Comparison of ENCODE assay signal across 18 cellular contexts in genomic region chr5:68395844-68396523, GRCh38.
DNase-seq lines count a peak whose midpoint lies in the region; ATAC-seq, FAIRE-seq and TF ChIP-seq lines count a peak whose summit lies in the region.
"Had no signal": no experiment of that assay in that cellular context is flagged by ENCODE, and none has a peak within 500 bp of the region (broad histone marks: within the 10 kb centered on the region; RNA-seq: fewer than 3 reads in every experiment).

No MANE protein-coding gene starts in this region.

- no peak overlapping the region for H3K9ac ChIP-seq in K562 (ENCODE audit: insufficient read depth in 1 of 2, low read depth in 2 of 2, low read length in 2 of 2)

- H3K4me2 ChIP-seq in A549 (peak overlapping the region; percentile 69), K562 (ENCODE audit: insufficient read depth, low read length) (no peak overlapping the region)

- H3K36me3 Mint-ChIP-seq in activated naive CD4-positive, alpha-beta T cell treated with anti-CD3 and anti-CD28 coated beads, Interleukin-2, amount 50 U/mL, for 72 hours, result peaks cover 0 to 4% of the 10 kb centered on the region in 2 donors

- ATAC-seq in A549, result peak in 1 of 2 experiments; percentile 25; a peak in 1 of 6 replicates
- peak; percentile 32; the same call in 1 of the 3 replicates for ATAC-seq in K562
- peak; percentile 90 for ATAC-seq in mucosa of descending colon
- ATAC-seq in HG02623 (IDR thresholded peaks at IDR 0.05; ENCODE audit: unreplicated experiment), result no peak
- ATAC-seq in activated naive CD4-positive, alpha-beta T cell treated with anti-CD3 and anti-CD28 coated beads, Interleukin-2, amount 50 U/mL, for 72 hours, result no peak
- ATAC-seq: activated CD4-positive, alpha-beta T cell treated with anti-CD3 and anti-CD28 coated beads for 36 hours; stimulated activated naive CD8-positive, alpha-beta T cell treated with anti-CD3 and anti-CD28 coated beads, Interleukin-15, amount 100 ng/mL, for 72 hours had no signal

- in situ Hi-C loops in K562 (cut with MboI), result no loop called here

- no peaks in the 10 kb centered on the region for H3K36me3 ChIP-seq in K562 (ENCODE audit: control insufficient read depth, insufficient read depth, low read length)
- H3K36me3 ChIP-seq in mucosa of descending colon (ENCODE audit: low read depth), result no peaks in the 10 kb centered on the region
- no peaks in the 10 kb centered on the region for H3K36me3 ChIP-seq in testis (ENCODE audit: low read depth, missing control alignments)
- H3K36me3 ChIP-seq: esophagus muscularis mucosa had no signal

- CTCF ChIA-PET in A549 (lab: Yijun Ruan, JAX) (interaction anchor here (0.7 kb wide), 1 partner anchor 80 kb away, joined by 3 read pairs; no protein-coding TSS in a partner anchor), K562 (lab: Yijun Ruan, JAX; ENCODE audit: low intra/inter-chr PET ratio) (no interaction called here)

- no peaks in the 10 kb centered on the region for H3K9me1 ChIP-seq in K562 (ENCODE audit: control insufficient read depth, insufficient read depth, low read length)

- 48% methylated on average over 2 of the region's 2 CpGs for WGBS in A549 (ENCODE audit: missing lambda C conversion rate)
- WGBS in K562 (ENCODE audit: insufficient coverage, low coverage, missing lambda C conversion rate), result 33% methylated on average over 2 of the region's 2 CpGs
- 70 to 79% methylated on average over 2 of the region's 2 CpGs for WGBS in testis, 2 donors

- no TSS peak for BruUV-seq in K562 (replicated peaks; lab: Mats Ljungman, UMichigan)

- no peaks in the 10 kb centered on the region for H3K27me3 ChIP-seq in K562 (ENCODE audit: control insufficient read depth in 2 of 2, insufficient read depth in 2 of 2, low read length in 2 of 2)
- H3K27me3 ChIP-seq in testis, result no peaks in the 10 kb centered on the region
- H3K27me3 ChIP-seq: esophagus muscularis mucosa had no signal

- H4K20me1 ChIP-seq in K562 (replicated peaks; ENCODE audit: control insufficient read depth, insufficient read depth, low read length), result no peaks in the 10 kb centered on the region

- TF ChIP-seq EP300 in A549 (IDR thresholded peaks at IDR 0.05) (no peak), K562 (IDR thresholded peaks at IDR 0.05; ENCODE audit: low read length) (no peak)

- H3K4me3 ChIP-seq in A549, result no peak overlapping the region
- H3K4me3 ChIP-seq in K562, result no peak overlapping the region
- H3K4me3 ChIP-seq in mucosa of descending colon, result no peak overlapping the region
- no peak overlapping the region for H3K4me3 ChIP-seq in testis
- H3K4me3 ChIP-seq: esophagus muscularis mucosa had no signal

- DNase-seq in A549 (ENCODE audit: low read depth in 1 of 2, low spot score in 1 of 2) (peak in 1 of 2 experiments; percentile 20), HT-29 (ENCODE audit: low spot score) (peak; percentile 82), K562 (ENCODE audit: extremely low read depth in 1 of 4, low spot score in 3 of 4) (no peak), mucosa of descending colon (peak in 2 of 3 donors; percentile 53 to 76), testis (no peak), RPMI8226 (no peak)
- DNase-seq in activated naive CD4-positive, alpha-beta T cell treated with anti-CD3 and anti-CD28 coated beads, Interleukin-2, amount 50 U/mL, for 72 hours (ENCODE audit: low spot score in 2 of 2), result no peak
- DNase-seq: activated CD4-positive, alpha-beta T cell treated with anti-CD3 and anti-CD28 coated beads for 36 hours; activated naive CD4-positive, alpha-beta T cell treated with anti-CD3 and anti-CD28 coated beads for 36 hours; Karpas-422; posterior cingulate gyrus; stimulated activated naive CD8-positive, alpha-beta T cell treated with anti-CD3 and anti-CD28 coated beads, Interleukin-15, amount 100 ng/mL, for 72 hours had no signal

- no peak for TF ChIP-seq POLR2A in A549 (IDR thresholded peaks at IDR 0.05; ENCODE audit: low read length)
- TF ChIP-seq POLR2A in K562 (conservative IDR thresholded peaks at IDR 0.05), result no peak
- TF ChIP-seq POLR2A in testis (IDR thresholded peaks at IDR 0.05), result no peak

- H3K9me3 ChIP-seq in A549, result peaks cover 20% of the 10 kb centered on the region; the same call in 1 of the 3 replicates
- no peaks in the 10 kb centered on the region for H3K9me3 ChIP-seq in K562 (replicated peaks; ENCODE audit: control insufficient read depth, insufficient read depth, low read depth, low read length)
- no peaks in the 10 kb centered on the region for H3K9me3 ChIP-seq in mucosa of descending colon
- no peaks in the 10 kb centered on the region for H3K9me3 ChIP-seq in testis

- peak overlapping the region; percentile 68 to 73 for H3K27ac ChIP-seq in A549
- H3K27ac ChIP-seq in K562 (ENCODE audit: extremely low read depth, low read depth, low read length), result no peak overlapping the region
- no peak overlapping the region for H3K27ac ChIP-seq in testis
- H3K27ac ChIP-seq: esophagus muscularis mucosa had no signal

- peak overlapping the region; percentile 29; the same call in 1 of the 2 replicates for H2AFZ ChIP-seq in K562 (ENCODE audit: low read depth, low read length)

- FAIRE-seq in A549 (lab: Jason Lieb, UNC) (no peak), K562 (lab: Jason Lieb, UNC) (no peak)
- FAIRE-seq: D721Med, keratinocyte had no signal

- peaks cover 0 to 24% of the 10 kb centered on the region in 2 donors for H3K9me3 Mint-ChIP-seq in activated naive CD4-positive, alpha-beta T cell treated with anti-CD3 and anti-CD28 coated beads, Interleukin-2, amount 50 U/mL, for 72 hours

- intact Hi-C loops in K562 (cut with micrococcal nuclease) (no loop called here), mucosa of descending colon (cut with DNase I, micrococcal nuclease) (no loop called here), testis (cut with DNase I; ENCODE audit: low total_unique reads) (no loop called here)

- H3K79me2 ChIP-seq in K562 (ENCODE audit: control insufficient read depth, insufficient read depth, low read length), result no peaks in the 10 kb centered on the region

- POLR2A ChIA-PET in A549 (lab: Yijun Ruan, JAX), result no interaction called here
- POLR2A ChIA-PET in K562 (lab: Yijun Ruan, JAX), result interaction anchor here (1.1 to 1.2 kb wide), 3 partner anchors 9 to 15 kb away, joined by 4 to 6 read pairs (median 4); no protein-coding TSS in a partner anchor

- no peak overlapping the region for H3K27ac Mint-ChIP-seq in activated naive CD4-positive, alpha-beta T cell treated with anti-CD3 and anti-CD28 coated beads, Interleukin-2, amount 50 U/mL, for 72 hours
- H3K27ac Mint-ChIP-seq: activated CD4-positive, alpha-beta T cell treated with anti-CD3 and anti-CD28 coated beads for 36 hours; activated naive CD4-positive, alpha-beta T cell treated with anti-CD3 and anti-CD28 coated beads for 36 hours; dendritic cell treated with granulocyte-macrophage colony-stimulating factor and Interleukin-4, amounts not matched to agents 40 ng/mL and 50 ng/mL, for 4 days; T-helper 2 cell treated with Interferon-gamma antibody and Interleukin-4, amounts not matched to agents 5 μg/mL and 100 μg/mL, for 36 hours had no signal

- TF ChIP-seq CTCF in A549 (IDR thresholded peaks at IDR 0.05), result no peak
- no peak for TF ChIP-seq CTCF in K562 (IDR thresholded peaks at IDR 0.05 in 2 of 3, conservative IDR thresholded peaks at IDR 0.05 in 1 of 3; ENCODE audit: insufficient read depth in 2 of 3, low read depth in 1 of 3, low read length in 3 of 3)
- TF ChIP-seq CTCF in mucosa of descending colon (IDR thresholded peaks at IDR 0.05), result no peak
- TF ChIP-seq CTCF in testis (IDR thresholded peaks at IDR 0.05), result no peak

- peaks cover 19% of the 10 kb centered on the region for H3K4me1 ChIP-seq in A549
- peaks cover 0 to 5% of the 10 kb centered on the region in 2 experiments; a peak in 3 of 5 replicates for H3K4me1 ChIP-seq in K562 (replicated peaks in 1 of 2; ENCODE audit: control insufficient read depth in 2 of 2, insufficient read depth in 2 of 2, low read length in 2 of 2)
- no peaks in the 10 kb centered on the region for H3K4me1 ChIP-seq in mucosa of descending colon (ENCODE audit: low read depth)
- no peaks in the 10 kb centered on the region for H3K4me1 ChIP-seq in testis
- H3K4me1 ChIP-seq: esophagus muscularis mucosa had no signal

- TF ChIP-seq RAD21 in A549 (conservative IDR thresholded peaks at IDR 0.05 in 1 of 2, IDR thresholded peaks at IDR 0.05 in 1 of 2) (no peak), K562 (CRISPR knock-in tag; conservative IDR thresholded peaks at IDR 0.05 in 1 of 2, IDR thresholded peaks at IDR 0.05 in 1 of 2) (no peak)

TF ChIP-seq in A549, 52 proteins besides CTCF, POLR2A, EP300 and RAD21 (continues in another document):
- TF ChIP-seq ATOH8 (CRISPR knock-in tag; IDR thresholded peaks at IDR 0.05; ENCODE audit: low read depth), result no peak

TF ChIP-seq in K562, 482 proteins besides CTCF, POLR2A, EP300 and RAD21:
- TF ChIP-seq L3MBTL2 (IDR thresholded peaks at IDR 0.05), result no peak
- no peak for TF ChIP-seq VEZF1 (CRISPR knock-in tag; IDR thresholded peaks at IDR 0.05)
- TF ChIP-seq ZNF444 (CRISPR knock-in tag; IDR thresholded peaks at IDR 0.05), result no peak
- TF ChIP-seq SIX5 (IDR thresholded peaks at IDR 0.05; ENCODE audit: borderline replicate concordance in 1 of 2, insufficient read depth in 1 of 2, low read depth in 1 of 2, low read length in 2 of 2), result no peak
- TF ChIP-seq ZNF785 (CRISPR knock-in tag; IDR thresholded peaks at IDR 0.05), result no peak
- TF ChIP-seq ZKSCAN8 (CRISPR knock-in tag; IDR thresholded peaks at IDR 0.05), result no peak
- TF ChIP-seq ZNF717 (CRISPR knock-in tag; IDR thresholded peaks at IDR 0.05), result no peak
- no peak for TF ChIP-seq CBX5 (IDR thresholded peaks at IDR 0.05; ENCODE audit: borderline replicate concordance, low read depth)
- TF ChIP-seq ZNF224 (CRISPR knock-in tag; IDR thresholded peaks at IDR 0.05), result no peak
- no peak for TF ChIP-seq SETDB1 (IDR thresholded peaks at IDR 0.05; ENCODE audit: low read length)
- TF ChIP-seq HMG20B (CRISPR knock-in tag; IDR thresholded peaks at IDR 0.05), result no peak
TF ChIP-seq in K562: peak in this region for 0.

Comparison
In these comparisons a context has a peak if more than half of its experiments do, and no peak if none do; other contexts are left out.
1. ATAC-seq: peak in K562 (single experiment) and mucosa of descending colon (single experiment); none in HG02623 (single experiment) and activated naive CD4-positive, alpha-beta T cell treated with anti-CD3 and anti-CD28 coated beads, Interleukin-2, amount 50 U/mL, for 72 hours (0 of 2).
2. DNase-seq: peak in HT-29 (single experiment) and mucosa of descending colon (2 of 3); none in K562 (0 of 4), testis (single experiment), RPMI8226 (single experiment) and activated naive CD4-positive, alpha-beta T cell treated with anti-CD3 and anti-CD28 coated beads, Interleukin-2, amount 50 U/mL, for 72 hours (0 of 2).
3. H3K27ac ChIP-seq: peak in A549 (2 of 2); none in K562 (single experiment) and testis (0 of 2).